In the genomic region with DNA sequence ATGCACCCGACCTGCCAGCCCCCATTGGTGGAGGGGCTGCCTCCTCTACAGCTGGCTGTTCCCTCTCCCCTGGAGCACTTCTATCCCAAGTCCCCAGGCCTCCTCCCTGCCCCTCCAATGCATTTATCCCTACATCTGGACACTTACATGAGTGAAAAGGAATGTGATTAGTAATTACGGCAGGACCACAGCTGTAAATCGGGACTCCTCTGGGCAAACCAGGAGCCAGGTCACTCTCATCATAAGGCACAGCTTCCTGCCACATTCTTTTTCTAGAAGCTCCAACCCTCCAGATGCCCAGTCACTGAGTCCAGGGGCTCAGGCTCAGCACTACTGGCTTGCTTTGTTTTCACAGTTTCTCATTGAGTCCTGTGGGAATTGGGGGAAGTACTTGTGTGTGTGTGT, we compare ENCODE assay signal across 16 cellular contexts. TPM values are rescaled to one million over a fixed set of nuclear protein-coding genes. Genes with fewer than 3 reads are reported as not detected.
DNase-seq lines count a peak whose midpoint lies in the region; ATAC-seq, FAIRE-seq and TF ChIP-seq lines count a peak whose summit lies in the region.
"Had no signal": no experiment of that assay in that cellular context is flagged by ENCODE, and none has a peak within 500 bp of the region (broad histone marks: within the 10 kb centered on the region; RNA-seq: fewer than 3 reads in every experiment).

No MANE protein-coding gene starts in this region.

- no peak for ATAC-seq in HG03521 (IDR thresholded peaks at IDR 0.05; ENCODE audit: unreplicated experiment)
- ATAC-seq: left lobe of liver, right cardiac atrium had no signal

- peak overlapping the region; percentile 29 for H3K27ac Mint-ChIP-seq in nephron progenitor cell
- no peak overlapping the region for H3K27ac Mint-ChIP-seq in activated T-helper 2 cell treated with anti-CD3 and anti-CD28 coated beads, Interferon-gamma antibody, Interleukin-2, Interleukin-4, amounts not matched to agents 10 μg/mL and 5 μg/mL and 100 μg/mL, durations not matched to agents 14 hours and 24 hours and 36 hours
- H3K27ac Mint-ChIP-seq: CD4-positive, alpha-beta T cell; nephron had no signal

- H3K36me3 Mint-ChIP-seq in nephron progenitor cell (ENCODE audit: low read depth), result no peaks in the 10 kb centered on the region
- H3K36me3 Mint-ChIP-seq in activated T-helper 2 cell treated with anti-CD3 and anti-CD28 coated beads, Interferon-gamma antibody, Interleukin-2, Interleukin-4, amounts not matched to agents 10 μg/mL and 5 μg/mL and 100 μg/mL, durations not matched to agents 14 hours and 24 hours and 36 hours (ENCODE audit: low read depth), result no peaks in the 10 kb centered on the region

- H3K27me3 Mint-ChIP-seq in nephron progenitor cell (ENCODE audit: low read depth, poor library complexity), result peaks cover 5% of the 10 kb centered on the region
- no peaks in the 10 kb centered on the region for H3K27me3 Mint-ChIP-seq in activated T-helper 2 cell treated with anti-CD3 and anti-CD28 coated beads, Interferon-gamma antibody, Interleukin-2, Interleukin-4, amounts not matched to agents 10 μg/mL and 5 μg/mL and 100 μg/mL, durations not matched to agents 14 hours and 24 hours and 36 hours (ENCODE audit: low read depth)
- H3K27me3 Mint-ChIP-seq: CD4-positive, alpha-beta T cell had no signal

- H3K9me3 Mint-ChIP-seq in nephron progenitor cell, result no peaks in the 10 kb centered on the region
- H3K9me3 Mint-ChIP-seq in activated T-helper 2 cell treated with anti-CD3 and anti-CD28 coated beads, Interferon-gamma antibody, Interleukin-2, Interleukin-4, amounts not matched to agents 10 μg/mL and 5 μg/mL and 100 μg/mL, durations not matched to agents 14 hours and 24 hours and 36 hours, result no peaks in the 10 kb centered on the region
- H3K9me3 Mint-ChIP-seq: CD4-positive, alpha-beta T cell; nephron had no signal

- H3K4me3 Mint-ChIP-seq in nephron progenitor cell, result no peak overlapping the region
- H3K4me3 Mint-ChIP-seq in activated T-helper 2 cell treated with anti-CD3 and anti-CD28 coated beads, Interferon-gamma antibody, Interleukin-2, Interleukin-4, amounts not matched to agents 10 μg/mL and 5 μg/mL and 100 μg/mL, durations not matched to agents 14 hours and 24 hours and 36 hours (ENCODE audit: low read depth), result no peak overlapping the region
- H3K4me3 Mint-ChIP-seq: CD4-positive, alpha-beta T cell; nephron had no signal

- no peak for FAIRE-seq in frontal cortex (lab: Jason Lieb, UNC)

- peaks cover 38% of the 10 kb centered on the region for H3K4me1 Mint-ChIP-seq in nephron progenitor cell
- H3K4me1 Mint-ChIP-seq in activated T-helper 2 cell treated with anti-CD3 and anti-CD28 coated beads, Interferon-gamma antibody, Interleukin-2, Interleukin-4, amounts not matched to agents 10 μg/mL and 5 μg/mL and 100 μg/mL, durations not matched to agents 14 hours and 24 hours and 36 hours (ENCODE audit: low read depth), result peaks cover 5% of the 10 kb centered on the region

- intact Hi-C loops in head of caudate nucleus (cut with DNase I), result loop anchor here (5.0 to 10.0 kb wide), 2 partner anchors 467 to 940 kb away; no protein-coding TSS in a partner anchor
- intact Hi-C loops in activated T-helper 2 cell treated with anti-CD3 and anti-CD28 coated beads, Interferon-gamma antibody, Interleukin-2, Interleukin-4, amounts not matched to agents 10 μg/mL and 5 μg/mL and 100 μg/mL, durations not matched to agents 14 hours and 24 hours and 36 hours (cut with micrococcal nuclease), result loop anchor here (5.0 to 10.0 kb wide), 4 partner anchors 150 to 815 kb away; a partner anchor contains a TSS

- no peak for TF ChIP-seq CTCF in epithelial cell of esophagus (IDR thresholded peaks at IDR 0.05; ENCODE audit: insufficient read depth, low read depth, low read length, missing control alignments)
- TF ChIP-seq CTCF in nephron progenitor cell (IDR thresholded peaks at IDR 0.05), result no peak

- H3K4me3 ChIP-seq in epithelial cell of esophagus (ENCODE audit: low read length), result no peak overlapping the region
- H3K4me3 ChIP-seq: colonic mucosa had no signal

- DNase-seq in Daoy (ENCODE audit: low read depth) (peak; percentile 48), M059J (ENCODE audit: low read depth) (peak; percentile 60), epithelial cell of esophagus (ENCODE audit: low read depth) (peak; percentile 33), nephron progenitor cell (no peak), head of caudate nucleus (no peak), frontal cortex (ENCODE audit: low spot score in 2 of 2) (no peak)
- DNase-seq in activated T-helper 2 cell treated with anti-CD3 and anti-CD28 coated beads, Interferon-gamma antibody, Interleukin-2, Interleukin-4, amounts not matched to agents 10 μg/mL and 5 μg/mL and 100 μg/mL, durations not matched to agents 14 hours and 24 hours and 36 hours (ENCODE audit: low spot score), result no peak
- DNase-seq: CD4-positive, alpha-beta T cell; colonic mucosa; NCI-H1694 treated with DMSO at 0.1 percent for 48 hours; NCI-H82; right cardiac atrium; SHP77 treated with DMSO at 0.1 percent for 48 hours had no signal

RNA-seq across cellular contexts. Expression of a gene that starts 54.3 kb away (rescaled TPM):
- 1.3 and 1.5 TPM in 2 replicates for total RNA-seq in Daoy (2014; rRNA removed; shearing (Covaris generic))
- total RNA-seq in M059J (2014; rRNA removed; shearing (Covaris generic)), result 1.7 and 2.4 TPM in 2 replicates
- 0.82 TPM for total RNA-seq in frontal cortex
- total RNA-seq in activated T-helper 2 cell treated with anti-CD3 and anti-CD28 coated beads, Interferon-gamma antibody, Interleukin-2, Interleukin-4, amounts not matched to agents 10 μg/mL and 5 μg/mL and 100 μg/mL, durations not matched to agents 14 hours and 24 hours and 36 hours, result 1.3 TPM in 2 replicates

Comparison
In these comparisons a context has a peak if more than half of its experiments do, and no peak if none do; other contexts are left out.
1. DNase-seq: peak in Daoy (single experiment), M059J (single experiment) and epithelial cell of esophagus (single experiment); none in nephron progenitor cell (single experiment), head of caudate nucleus (0 of 42), frontal cortex (0 of 2) and activated T-helper 2 cell treated with anti-CD3 and anti-CD28 coated beads, Interferon-gamma antibody, Interleukin-2, Interleukin-4, amounts not matched to agents 10 μg/mL and 5 μg/mL and 100 μg/mL, durations not matched to agents 14 hours and 24 hours and 36 hours (single experiment).